8 cellular contexts compared by ENCODE assay signal in the genomic region with DNA sequence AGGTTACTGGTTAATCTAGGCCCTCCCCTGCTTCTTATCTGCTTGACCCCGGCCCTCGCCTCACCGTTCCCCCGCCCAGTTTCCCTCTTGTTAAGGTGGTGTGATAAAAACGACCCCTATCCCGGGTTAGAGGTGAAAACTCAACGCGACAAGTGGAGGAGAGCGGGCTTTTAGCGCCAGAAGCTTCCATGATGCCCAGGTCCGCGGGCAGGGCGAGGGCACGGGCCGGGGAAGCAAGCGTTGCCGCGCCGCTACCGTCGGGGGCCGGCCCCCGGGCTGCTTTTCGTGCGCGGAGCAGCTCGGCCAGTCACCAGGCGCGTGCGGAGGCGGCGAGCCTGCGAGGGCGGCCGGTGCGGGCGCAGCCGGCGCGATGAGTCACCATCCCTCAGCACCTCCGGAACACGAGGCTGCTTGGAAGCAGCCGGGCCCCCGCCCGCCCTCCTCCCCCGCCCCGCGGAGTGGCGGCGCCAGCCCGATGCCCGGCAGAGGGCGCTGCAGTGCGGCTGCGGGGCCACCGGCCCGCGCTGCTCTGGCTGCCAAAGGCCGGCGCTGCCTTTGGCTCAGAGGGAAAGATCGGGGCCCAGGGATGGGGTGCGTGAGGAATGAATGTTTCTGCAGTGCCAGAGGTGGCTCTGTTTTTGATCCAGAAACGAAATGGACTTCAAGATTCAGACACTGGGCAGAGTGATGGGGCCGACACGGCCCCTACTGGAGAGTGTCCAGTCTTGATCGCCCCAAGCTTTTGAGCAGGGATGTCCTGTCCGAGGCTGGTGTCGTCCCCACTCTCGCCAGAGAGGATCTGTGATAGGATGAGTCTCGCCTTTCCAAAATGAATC.
DNase-seq lines count a peak whose midpoint lies in the region; TF ChIP-seq lines count a peak whose summit lies in the region.

No MANE protein-coding gene starts in this region.

- H3K4me1 Mint-ChIP-seq in nephron progenitor cell = peaks cover 16% of the 10 kb centered on the region

- H3K27ac ChIP-seq in HL-60 (replicated peaks) = peak overlapping the region; percentile 51; the same call in 1 of the 2 replicates
- H3K27ac ChIP-seq in Peyer's patch = peak overlapping the region in 2 of 4 donors; percentile 33 to 44

- peaks cover 17% of the 10 kb centered on the region for H3K27me3 Mint-ChIP-seq in nephron progenitor cell (ENCODE audit: low read depth, poor library complexity)

- peak; percentile 42 for TF ChIP-seq CTCF in BE2C (IDR thresholded peaks at IDR 0.05; ENCODE audit: low read depth, low read length)
- TF ChIP-seq CTCF in HL-60 (IDR thresholded peaks at IDR 0.05; ENCODE audit: insufficient read depth, low read length) = peak; percentile 14
- TF ChIP-seq CTCF in Peyer's patch (IDR thresholded peaks at IDR 0.05) = peak; percentile 24 to 78 (median 70)
- TF ChIP-seq CTCF in fibroblast of mammary gland (conservative IDR thresholded peaks at IDR 0.05; ENCODE audit: control insufficient read depth, insufficient read depth, low read depth, low read length) = peak; percentile 11
- TF ChIP-seq CTCF in nephron progenitor cell (IDR thresholded peaks at IDR 0.05) = peak; percentile 51

- H3K36me3 ChIP-seq in BE2C = no peaks in the 10 kb centered on the region
- no peaks in the 10 kb centered on the region for H3K36me3 ChIP-seq in Peyer's patch

- H3K27me3 ChIP-seq in BE2C (no peaks in the 10 kb centered on the region), HL-60 (ENCODE audit: insufficient read depth, poor library complexity, severe bottlenecking) (no peaks in the 10 kb centered on the region), Peyer's patch (no peaks in the 10 kb centered on the region)

- peaks cover 7% of the 10 kb centered on the region for H3K36me3 Mint-ChIP-seq in nephron progenitor cell (ENCODE audit: low read depth)

- peaks cover 37% of the 10 kb centered on the region for H3K9me3 Mint-ChIP-seq in nephron progenitor cell

- H3K9me3 ChIP-seq in BE2C (no peaks in the 10 kb centered on the region), Peyer's patch (no peaks in the 10 kb centered on the region)

- peak overlapping the region; percentile 45 for H3K4me3 Mint-ChIP-seq in nephron progenitor cell

- H3K4me3 ChIP-seq in BE2C (ENCODE audit: low read depth, low read length) (peak overlapping the region; percentile 24; the same call in 1 of the 2 replicates), HL-60 (replicated peaks; ENCODE audit: insufficient read depth, low read length) (no peak overlapping the region), Peyer's patch (peak overlapping the region in 3 of 4 donors; percentile 23 to 37 (median 30)), fibroblast of mammary gland (ENCODE audit: control insufficient read depth, low read depth, low read length) (no peak overlapping the region)

- DNase-seq in BE2C = peak; percentile 89
- peak; percentile 35 for DNase-seq in GM19240 (ENCODE audit: insufficient read length, low spot score)
- peak; percentile 68 to 79 for DNase-seq in HL-60 (ENCODE audit: low read depth in 1 of 2, low spot score in 1 of 2)
- DNase-seq in Peyer's patch = peak; percentile 46 to 89 (median 87)
- DNase-seq in activated T-helper 1 cell treated with anti-CD3 and anti-CD28 coated beads, Interleukin-2, amount 50 U/mL, for 16 hours (ENCODE audit: low read depth in 1 of 2, low spot score in 1 of 2) = peak; percentile 61 to 74
- DNase-seq in fibroblast of mammary gland (ENCODE audit: low read depth) = peak; percentile 86
- peak; percentile 84 for DNase-seq in nephron progenitor cell
- DNase-seq in stimulated activated naive CD4-positive, alpha-beta T cell (lab: John Stamatoyannopoulos, UW) = peak; percentile 21 to 67 (median 58)

- H3K27ac Mint-ChIP-seq in nephron progenitor cell = no peak overlapping the region

- H3K4me1 ChIP-seq in BE2C (peaks cover 7% of the 10 kb centered on the region), Peyer's patch (peaks cover 0 to 6% (median 0%) of the 10 kb centered on the region in 4 donors)

- no peak for TF ChIP-seq POLR2A in Peyer's patch (IDR thresholded peaks at IDR 0.05)

Comparison
In these comparisons a context has a peak if more than half of its experiments do, and no peak if none do; other contexts are left out.
1. DNase-seq: peak in every context shown above with its lines; median percentile 89 in BE2C; 87 in Peyer's patch; 86 in fibroblast of mammary gland; 84 in nephron progenitor cell; 74 in HL-60; 68 in activated T-helper 1 cell treated with anti-CD3 and anti-CD28 coated beads, Interleukin-2, amount 50 U/mL, for 16 hours; 58 in stimulated activated naive CD4-positive, alpha-beta T cell; 35 in GM19240.
2. H3K4me3 ChIP-seq: peak in BE2C (single experiment) and Peyer's patch (3 of 4); none in HL-60 (single experiment) and fibroblast of mammary gland (single experiment).
3. CTCF ChIP-seq: peak in every context shown above with its lines; median percentile 70 in Peyer's patch; 51 in nephron progenitor cell; 42 in BE2C; 14 in HL-60; 11 in fibroblast of mammary gland.